ENCODE assay signal across 8 cellular contexts in the genomic region with DNA sequence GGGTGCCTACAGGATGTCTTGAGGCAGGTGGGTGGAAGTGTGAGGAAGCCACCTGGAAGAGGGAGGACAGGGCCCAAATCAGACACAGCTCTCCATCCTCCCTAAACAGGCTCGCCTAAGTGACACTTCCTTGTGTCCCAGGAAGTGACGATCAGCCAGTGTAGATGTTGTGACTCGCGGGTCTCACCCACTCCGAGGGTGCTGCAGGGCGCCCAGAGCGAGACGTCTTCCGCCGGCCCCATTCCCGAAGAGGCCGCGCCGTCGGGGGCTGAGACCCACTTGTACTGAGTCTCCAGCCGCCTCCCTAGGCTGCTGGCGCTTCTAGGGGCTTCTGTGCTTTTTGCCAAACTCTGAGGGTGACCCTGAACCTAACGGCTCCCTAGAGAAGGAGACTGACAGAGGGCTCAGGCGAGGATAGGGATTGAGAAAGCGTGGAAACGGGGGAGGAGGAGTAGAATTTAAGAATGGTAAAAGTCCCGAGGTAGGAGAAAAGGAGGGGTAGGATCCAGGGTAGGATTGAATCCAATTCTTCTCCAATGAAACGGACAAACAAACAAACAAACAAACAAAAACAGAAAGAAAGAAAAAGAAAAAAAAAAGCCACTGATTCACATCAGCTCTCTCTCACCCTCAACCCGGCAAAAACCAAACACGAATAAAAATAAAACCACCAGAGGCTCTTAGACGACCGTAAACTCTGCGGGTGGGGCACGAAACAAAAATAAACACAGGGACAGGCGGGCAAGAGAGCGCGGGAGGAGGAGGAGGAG. TPM values are rescaled to one million over a fixed set of nuclear protein-coding genes. Genes with fewer than 3 reads are reported as not detected.
DNase-seq lines count a peak whose midpoint lies in the region; ATAC-seq, FAIRE-seq and TF ChIP-seq lines count a peak whose summit lies in the region.

No MANE protein-coding gene starts in this region.

- peak overlapping the region; percentile 69 to 77 for H3K9ac ChIP-seq in mucosa of rectum (ENCODE audit: low read depth in 1 of 2, low read length in 2 of 2)

- no peaks in the 10 kb centered on the region for H3K27me3 ChIP-seq in esophagus (ENCODE audit: control insufficient read depth in 1 of 2, insufficient read depth in 2 of 2, low read length in 2 of 2)
- H3K27me3 ChIP-seq in mucosa of rectum (ENCODE audit: control insufficient read depth in 2 of 2, insufficient read depth in 2 of 2, low read length in 2 of 2): peaks cover 5 to 8% of the 10 kb centered on the region in 2 donors

- H3K9me3 ChIP-seq in esophagus (ENCODE audit: control insufficient read depth in 2 of 2, insufficient read depth in 1 of 2, low read depth in 1 of 2, low read length in 1 of 2) (no peaks in the 10 kb centered on the region), mucosa of rectum (ENCODE audit: control insufficient read depth in 2 of 2, low read length in 2 of 2) (no peaks in the 10 kb centered on the region)

- 1 to 2% methylated on average over 32 of the region's 32 CpGs for WGBS in esophagus, 2 donors

- H3K36me3 ChIP-seq in esophagus (ENCODE audit: control insufficient read depth in 2 of 2, insufficient read depth in 2 of 2, low read length in 1 of 2) (no peaks in the 10 kb centered on the region), mucosa of rectum (ENCODE audit: control insufficient read depth in 2 of 2, insufficient read depth in 2 of 2, low read length in 2 of 2) (no peaks in the 10 kb centered on the region)

- H3K4me3 ChIP-seq in esophagus (ENCODE audit: low read depth in 1 of 2, low read length in 2 of 2): peak overlapping the region; percentile 83 to 97
- peak overlapping the region; percentile 78 to 79 for H3K4me3 ChIP-seq in mucosa of rectum (ENCODE audit: low read length in 2 of 2)

- DNase-seq in Daoy (ENCODE audit: low read depth) (peak; percentile 46), HEK293T (ENCODE audit: extremely low spot score) (peak; percentile 22), urothelium cell line (ENCODE audit: low spot score) (peak; percentile 45), HCEC 1CT (no peak), LoVo (ENCODE audit: low spot score) (no peak)

- peak overlapping the region; percentile 82 to 87 for H3K27ac ChIP-seq in esophagus (ENCODE audit: low read depth in 2 of 2, low read length in 1 of 2)
- peak overlapping the region; percentile 44 to 48 for H3K27ac ChIP-seq in mucosa of rectum (ENCODE audit: low read depth in 2 of 2, low read length in 2 of 2)

- CTCF ChIA-PET in HEK293T (lab: Yijun Ruan, JAX): interaction anchor here (0.6 kb wide), 1 partner anchor 292 kb away, joined by 3 read pairs; no protein-coding TSS in a partner anchor

- POLR2A ChIA-PET in HEK293T (lab: Yijun Ruan, JAX): interaction anchor here (0.7 kb wide), 2 partner anchors 50 to 206 kb away, joined by 3 read pairs; no protein-coding TSS in a partner anchor

- peak; percentile 2; the same call in 2 of the 3 replicates for ATAC-seq in SK-N-SH treated with all-trans-retinoic acid at 6 μM for 48 hours

- peak; percentile 17 for FAIRE-seq in urothelium cell line (lab: Jason Lieb, UNC)

- peaks cover 0 to 4% of the 10 kb centered on the region in 2 donors for H3K4me1 ChIP-seq in esophagus (ENCODE audit: control insufficient read depth in 2 of 2, insufficient read depth in 2 of 2, low read length in 1 of 2)
- H3K4me1 ChIP-seq in mucosa of rectum (ENCODE audit: control insufficient read depth in 2 of 2, insufficient read depth in 2 of 2, low read length in 2 of 2): peaks cover 6 to 10% of the 10 kb centered on the region in 2 donors

TF ChIP-seq in HEK293T, 16 proteins besides CTCF, POLR2A, EP300 and RAD21:
- TF ChIP-seq HDGF (IDR thresholded peaks at IDR 0.05; ENCODE audit: borderline replicate concordance): no peak
- TF ChIP-seq, protein P1, sequence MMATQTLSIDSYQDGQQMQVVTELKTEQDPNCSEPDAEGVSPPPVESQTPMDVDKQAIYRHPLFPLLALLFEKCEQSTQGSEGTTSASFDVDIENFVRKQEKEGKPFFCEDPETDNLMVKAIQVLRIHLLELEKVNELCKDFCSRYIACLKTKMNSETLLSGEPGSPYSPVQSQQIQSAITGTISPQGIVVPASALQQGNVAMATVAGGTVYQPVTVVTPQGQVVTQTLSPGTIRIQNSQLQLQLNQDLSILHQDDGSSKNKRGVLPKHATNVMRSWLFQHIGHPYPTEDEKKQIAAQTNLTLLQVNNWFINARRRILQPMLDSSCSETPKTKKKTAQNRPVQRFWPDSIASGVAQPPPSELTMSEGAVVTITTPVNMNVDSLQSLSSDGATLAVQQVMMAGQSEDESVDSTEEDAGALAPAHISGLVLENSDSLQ (IDR thresholded peaks at IDR 0.05): no peak; the same call in 1 of the 2 replicates
- peak; percentile 72 for TF ChIP-seq L3MBTL2 (conservative IDR thresholded peaks at IDR 0.05)
- no peak for TF ChIP-seq SUZ12 (IDR thresholded peaks at IDR 0.05)
- TF ChIP-seq FOXA1 (IDR thresholded peaks at IDR 0.05): no peak
- peak; percentile 89; the same call in 1 of the 2 replicates for TF ChIP-seq CTBP1 (IDR thresholded peaks at IDR 0.05; ENCODE audit: borderline replicate concordance)
- no peak for TF ChIP-seq BHLHE40 (IDR thresholded peaks at IDR 0.05; ENCODE audit: borderline replicate concordance)
- no peak for TF ChIP-seq TARDBP (IDR thresholded peaks at IDR 0.05)
- TF ChIP-seq FOXK2 (IDR thresholded peaks at IDR 0.05): no peak
- no peak for TF ChIP-seq FOXM1 (IDR thresholded peaks at IDR 0.05; ENCODE audit: borderline replicate concordance)
- no peak for TF ChIP-seq ELF4 (IDR thresholded peaks at IDR 0.05)
- no peak for TF ChIP-seq NFRKB (IDR thresholded peaks at IDR 0.05)
- TF ChIP-seq SP1 (IDR thresholded peaks at IDR 0.05): no peak
- TF ChIP-seq ZNF384 (IDR thresholded peaks at IDR 0.05): peak; percentile 40; the same call in 1 of the 2 replicates
- no peak for TF ChIP-seq ARNT (IDR thresholded peaks at IDR 0.05)
- TF ChIP-seq LEF1 (IDR thresholded peaks at IDR 0.05; ENCODE audit: borderline replicate concordance): no peak
TF ChIP-seq in HEK293T: peak in this region for 3.

TF ChIP-seq in SK-N-SH treated with all-trans-retinoic acid at 6 μM for 48 hours, 23 proteins besides CTCF, POLR2A, EP300 and RAD21 (continues in another document):
- TF ChIP-seq, protein P2, sequence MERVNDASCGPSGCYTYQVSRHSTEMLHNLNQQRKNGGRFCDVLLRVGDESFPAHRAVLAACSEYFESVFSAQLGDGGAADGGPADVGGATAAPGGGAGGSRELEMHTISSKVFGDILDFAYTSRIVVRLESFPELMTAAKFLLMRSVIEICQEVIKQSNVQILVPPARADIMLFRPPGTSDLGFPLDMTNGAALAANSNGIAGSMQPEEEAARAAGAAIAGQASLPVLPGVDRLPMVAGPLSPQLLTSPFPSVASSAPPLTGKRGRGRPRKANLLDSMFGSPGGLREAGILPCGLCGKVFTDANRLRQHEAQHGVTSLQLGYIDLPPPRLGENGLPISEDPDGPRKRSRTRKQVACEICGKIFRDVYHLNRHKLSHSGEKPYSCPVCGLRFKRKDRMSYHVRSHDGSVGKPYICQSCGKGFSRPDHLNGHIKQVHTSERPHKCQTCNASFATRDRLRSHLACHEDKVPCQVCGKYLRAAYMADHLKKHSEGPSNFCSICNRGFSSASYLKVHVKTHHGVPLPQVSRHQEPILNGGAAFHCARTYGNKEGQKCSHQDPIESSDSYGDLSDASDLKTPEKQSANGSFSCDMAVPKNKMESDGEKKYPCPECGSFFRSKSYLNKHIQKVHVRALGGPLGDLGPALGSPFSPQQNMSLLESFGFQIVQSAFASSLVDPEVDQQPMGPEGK (CRISPR knock-in tag; IDR thresholded peaks at IDR 0.05; ENCODE audit: borderline replicate concordance): no peak
- no peak for TF ChIP-seq ZFP3 (CRISPR knock-in tag; IDR thresholded peaks at IDR 0.05)
- no peak for TF ChIP-seq BACH2 (CRISPR knock-in tag; IDR thresholded peaks at IDR 0.05; ENCODE audit: borderline replicate concordance)
- TF ChIP-seq, protein P3, sequence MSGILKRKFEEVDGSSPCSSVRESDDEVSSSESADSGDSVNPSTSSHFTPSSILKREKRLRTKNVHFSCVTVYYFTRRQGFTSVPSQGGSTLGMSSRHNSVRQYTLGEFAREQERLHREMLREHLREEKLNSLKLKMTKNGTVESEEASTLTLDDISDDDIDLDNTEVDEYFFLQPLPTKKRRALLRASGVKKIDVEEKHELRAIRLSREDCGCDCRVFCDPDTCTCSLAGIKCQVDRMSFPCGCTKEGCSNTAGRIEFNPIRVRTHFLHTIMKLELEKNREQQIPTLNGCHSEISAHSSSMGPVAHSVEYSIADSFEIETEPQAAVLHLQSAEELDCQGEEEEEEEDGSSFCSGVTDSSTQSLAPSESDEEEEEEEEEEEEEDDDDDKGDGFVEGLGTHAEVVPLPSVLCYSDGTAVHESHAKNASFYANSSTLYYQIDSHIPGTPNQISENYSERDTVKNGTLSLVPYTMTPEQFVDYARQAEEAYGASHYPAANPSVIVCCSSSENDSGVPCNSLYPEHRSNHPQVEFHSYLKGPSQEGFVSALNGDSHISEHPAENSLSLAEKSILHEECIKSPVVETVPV (CRISPR knock-in tag; IDR thresholded peaks at IDR 0.05): no peak
- TF ChIP-seq ESRRG (CRISPR knock-in tag; IDR thresholded peaks at IDR 0.05): no peak
- TF ChIP-seq, protein P4, sequence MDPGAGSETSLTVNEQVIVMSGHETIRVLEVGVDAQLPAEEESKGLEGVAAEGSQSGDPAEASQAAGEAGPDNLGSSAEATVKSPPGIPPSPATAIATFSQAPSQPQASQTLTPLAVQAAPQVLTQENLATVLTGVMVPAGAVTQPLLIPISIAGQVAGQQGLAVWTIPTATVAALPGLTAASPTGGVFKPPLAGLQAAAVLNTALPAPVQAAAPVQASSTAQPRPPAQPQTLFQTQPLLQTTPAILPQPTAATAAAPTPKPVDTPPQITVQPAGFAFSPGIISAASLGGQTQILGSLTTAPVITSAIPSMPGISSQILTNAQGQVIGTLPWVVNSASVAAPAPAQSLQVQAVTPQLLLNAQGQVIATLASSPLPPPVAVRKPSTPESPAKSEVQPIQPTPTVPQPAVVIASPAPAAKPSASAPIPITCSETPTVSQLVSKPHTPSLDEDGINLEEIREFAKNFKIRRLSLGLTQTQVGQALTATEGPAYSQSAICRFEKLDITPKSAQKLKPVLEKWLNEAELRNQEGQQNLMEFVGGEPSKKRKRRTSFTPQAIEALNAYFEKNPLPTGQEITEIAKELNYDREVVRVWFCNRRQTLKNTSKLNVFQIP (CRISPR knock-in tag; IDR thresholded peaks at IDR 0.05; ENCODE audit: borderline replicate concordance, low read depth): no peak
- TF ChIP-seq SNAI2 (CRISPR knock-in tag; IDR thresholded peaks at IDR 0.05): no peak
- TF ChIP-seq ZNF70 (CRISPR knock-in tag; IDR thresholded peaks at IDR 0.05): no peak
- no peak for TF ChIP-seq TOX (CRISPR knock-in tag; IDR thresholded peaks at IDR 0.05; ENCODE audit: borderline replicate concordance)
- TF ChIP-seq ISL1 (CRISPR knock-in tag; IDR thresholded peaks at IDR 0.05): no peak

RNA-seq across cellular contexts. Expression of a gene that starts 0.5 kb away (rescaled TPM):
- total RNA-seq in Daoy (2014; rRNA removed; shearing (Covaris generic)): 6.6 and 8.8 TPM in 2 replicates
- 1 to 10 TPM; 3.4 to 3.8 TPM for polyA plus RNA-seq in esophagus

Comparison
In these comparisons a context has a peak if more than half of its experiments do, and no peak if none do; other contexts are left out.
1. DNase-seq: peak in Daoy (single experiment), HEK293T (single experiment) and urothelium cell line (single experiment); none in HCEC 1CT (single experiment) and LoVo (single experiment).